ENCODE assay signal across 9 cellular contexts in genomic region chr1:233304489-233305102, GRCh38. TPM values are rescaled to one million over a fixed set of nuclear protein-coding genes. Genes with fewer than 3 reads are reported as not detected.
DNase-seq lines count a peak whose midpoint lies in the region; TF ChIP-seq lines count a peak whose summit lies in the region.
"Had no signal": no experiment of that assay in that cellular context is flagged by ENCODE, and none has a peak within 500 bp of the region (broad histone marks: within the 10 kb centered on the region; RNA-seq: fewer than 3 reads in every experiment).

No MANE protein-coding gene starts in this region.

- no peak overlapping the region for H3K9ac ChIP-seq in SK-N-SH

- no peak overlapping the region for H3K4me3 ChIP-seq in DOHH2 (ENCODE audit: low read length)
- H3K4me3 ChIP-seq in SK-N-SH (ENCODE audit: low read depth in 2 of 2, low read length in 1 of 2), result no peak overlapping the region
- H3K4me3 ChIP-seq: SJCRH30 had no signal

- H3F3A ChIP-seq in DOHH2 (ENCODE audit: control insufficient read depth, insufficient read depth), result no peaks in the 10 kb centered on the region
- H3F3A ChIP-seq in SK-N-SH (replicated peaks; ENCODE audit: insufficient read depth), result no peaks in the 10 kb centered on the region

- H3K4me1 ChIP-seq in DOHH2 (ENCODE audit: control insufficient read depth, low read length) (no peaks in the 10 kb centered on the region), SK-N-SH (ENCODE audit: control insufficient read depth in 1 of 2, insufficient read depth in 2 of 2, low read depth in 1 of 2, low read length in 1 of 2) (no peaks in the 10 kb centered on the region)
- H3K4me1 ChIP-seq: SJCRH30 had no signal

- peak; percentile 92 for TF ChIP-seq RAD21 in SK-N-SH (IDR thresholded peaks at IDR 0.05; ENCODE audit: low read length)

- TF ChIP-seq CTCF in DOHH2 (IDR thresholded peaks at IDR 0.05; ENCODE audit: low read depth, low read length, poor library complexity, severe bottlenecking), result peak; percentile 65
- TF ChIP-seq CTCF in SK-N-SH (IDR thresholded peaks at IDR 0.05), result peak; percentile 78

- H3K79me2 ChIP-seq in DOHH2 (ENCODE audit: control insufficient read depth, low read length) (no peaks in the 10 kb centered on the region), SK-N-SH (ENCODE audit: insufficient read depth) (no peaks in the 10 kb centered on the region)

- H3K9me2 ChIP-seq in DOHH2 (replicated peaks; ENCODE audit: control insufficient read depth, low read length) (no peaks in the 10 kb centered on the region), SK-N-SH (no peaks in the 10 kb centered on the region)

- 0% methylated on average over 1 of the region's 1 CpG for WGBS in SK-N-SH (ENCODE audit: low lambda C conversion rate)

- DNase-seq in LHCN-M2 (ENCODE audit: low read depth) (peak; percentile 19), SK-N-SH (peak; percentile 29), fibroblast of peridontal ligament (ENCODE audit: extremely low read depth) (peak; percentile 52), stromal cell of bone marrow (ENCODE audit: low read depth) (peak; percentile 9), epidermal melanocyte (ENCODE audit: insufficient read length, low spot score) (no peak), T-helper 9 cell (no peak), HK-2 (ENCODE audit: unreplicated experiment) (no peak)

- H3K4me2 ChIP-seq in DOHH2 (ENCODE audit: low read length) (no peak overlapping the region), SK-N-SH (no peak overlapping the region)

- no peaks in the 10 kb centered on the region for H4K20me1 ChIP-seq in DOHH2 (ENCODE audit: control insufficient read depth, insufficient read depth, low read depth, low read length)
- H4K20me1 ChIP-seq in SK-N-SH (ENCODE audit: insufficient read depth), result no peaks in the 10 kb centered on the region

- CTCF ChIA-PET in SK-N-SH (lab: Yijun Ruan, JAX), result interaction anchor here (0.5 to 3.8 kb wide), 32 partner anchors 8 to 1001 kb away, joined by 3 to 18 read pairs (median 3); no protein-coding TSS in a partner anchor

- H3K27me3 ChIP-seq in DOHH2 (ENCODE audit: control insufficient read depth, low read length) (0 out of 2 replicates have a peak, but pooled peaks cover 2% of the 10 kb centered on the region), SK-N-SH (ENCODE audit: insufficient read depth) (no peaks in the 10 kb centered on the region)
- H3K27me3 ChIP-seq: SJCRH30 had no signal

- H3K9me3 ChIP-seq in DOHH2 (ENCODE audit: control insufficient read depth, insufficient read depth, low read length), result no peaks in the 10 kb centered on the region; the same call in 1 of the 2 replicates
- 0 out of 2 replicates have a peak, but pooled peaks cover 5% of the 10 kb centered on the region for H3K9me3 ChIP-seq in SK-N-SH
- H3K9me3 ChIP-seq: SJCRH30 had no signal

- H2AFZ ChIP-seq in SK-N-SH (ENCODE audit: low read depth), result no peak overlapping the region

- no peaks in the 10 kb centered on the region for H3K36me3 ChIP-seq in DOHH2 (ENCODE audit: control insufficient read depth, low read length)
- H3K36me3 ChIP-seq in SK-N-SH (replicated peaks in 1 of 2; ENCODE audit: control insufficient read depth in 1 of 2, insufficient read depth in 2 of 2, low read length in 1 of 2), result no peaks in the 10 kb centered on the region
- H3K36me3 ChIP-seq: SJCRH30 had no signal

- TF ChIP-seq EP300 in SK-N-SH (IDR thresholded peaks at IDR 0.05; ENCODE audit: borderline replicate concordance in 1 of 2, low read depth in 1 of 2, low read length in 1 of 2), result no peak

- H3K27ac ChIP-seq in DOHH2 (ENCODE audit: low read depth, low read length) (no peak overlapping the region), SK-N-SH (ENCODE audit: low read depth in 2 of 2, low read length in 1 of 2) (no peak overlapping the region)
- H3K27ac ChIP-seq: SJCRH30 had no signal

- POLR2A ChIA-PET in SK-N-SH (lab: Yijun Ruan, JAX), result no interaction called here

TF ChIP-seq in SK-N-SH, 30 proteins besides CTCF, POLR2A, EP300 and RAD21:
- TF ChIP-seq NFIC (IDR thresholded peaks at IDR 0.05; ENCODE audit: borderline replicate concordance) (no peak), SMC3 (IDR thresholded peaks at IDR 0.05; ENCODE audit: low read depth, low read length) (peak; percentile 64)
TF ChIP-seq in SK-N-SH: peak in this region for 1.

RNA-seq across cellular contexts. Expression of gene PCNX2, which starts 9.1 kb away (rescaled TPM):
- total RNA-seq in LHCN-M2 (2014; rRNA removed), result 4.5 and 6.2 TPM in 2 replicates
- polyA plus RNA-seq in LHCN-M2 (2012), result 3.0 TPM
- 10.6 and 11.2 TPM in 2 replicates for polyA plus RNA-seq in SK-N-SH (2012; rRNA removed)
- polyA plus RNA-seq in SK-N-SH (2012; cell fraction: cytosol; rRNA removed), result 7.6 and 8.3 TPM in 2 replicates
- 37.9 and 43.7 TPM in 2 replicates for polyA plus RNA-seq in SK-N-SH (2012; cell fraction: nucleus; rRNA removed)

RNA-seq across cellular contexts. Expression of gene MAP3K21, which starts 22.9 kb away (rescaled TPM):
- under 0.01 TPM in 1 of 2 replicates, not detected in the other for total RNA-seq in LHCN-M2 (2014; rRNA removed)
- polyA plus RNA-seq in LHCN-M2 (2012), result not detected
- 0.33 and 0.42 TPM in 2 replicates for polyA plus RNA-seq in SK-N-SH (2012; rRNA removed)
- polyA plus RNA-seq in SK-N-SH (2012; cell fraction: cytosol; rRNA removed), result 0.37 and 0.39 TPM in 2 replicates
- 0.61 and 0.82 TPM in 2 replicates for polyA plus RNA-seq in SK-N-SH (2012; cell fraction: nucleus; rRNA removed)
- total RNA-seq: SJCRH30 had no signal

Comparison
In these comparisons a context has a peak if more than half of its experiments do, and no peak if none do; other contexts are left out.
1. DNase-seq: peak in LHCN-M2 (single experiment), SK-N-SH (single experiment), fibroblast of peridontal ligament (single experiment) and stromal cell of bone marrow (single experiment); none in epidermal melanocyte (single experiment), T-helper 9 cell (single experiment) and HK-2 (single experiment).